Comparison of ENCODE assay signal across 8 cellular contexts in the genomic region with DNA sequence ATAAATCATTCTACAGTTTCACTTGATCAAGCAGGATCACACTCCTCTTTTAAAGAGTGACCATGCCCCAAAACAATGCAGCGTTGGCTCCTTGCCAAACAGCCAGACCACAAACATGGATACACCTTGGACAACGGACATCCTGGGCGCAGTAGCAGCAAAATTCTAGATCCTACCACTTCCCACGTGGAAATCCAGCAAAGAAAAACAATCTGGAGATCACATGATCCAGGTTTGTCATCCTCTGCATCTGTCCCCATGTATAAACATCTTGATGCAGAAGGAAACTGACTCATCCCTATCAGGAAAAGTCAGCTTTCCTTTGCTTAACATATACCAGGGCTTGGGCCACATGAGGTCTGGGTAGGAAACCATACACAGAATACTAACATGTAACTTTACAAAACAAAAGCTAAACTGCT. TPM values are rescaled to one million over a fixed set of nuclear protein-coding genes. Genes with fewer than 3 reads are reported as not detected.
A peak's percentile ranks its signal among the peaks of the same experiment; 100 is the strongest.
DNase-seq lines count a peak whose midpoint lies in the region; ATAC-seq, FAIRE-seq and TF ChIP-seq lines count a peak whose summit lies in the region.
"Had no signal": no experiment of that assay in that cellular context is flagged by ENCODE, and none has a peak within 500 bp of the region (broad histone marks: within the 10 kb centered on the region; RNA-seq: fewer than 3 reads in every experiment).

No MANE protein-coding gene starts in this region.

- H3K27me3 ChIP-seq in kidney epithelial cell (ENCODE audit: control insufficient read depth, insufficient read depth, low read length): no peaks in the 10 kb centered on the region

- no peak for TF ChIP-seq POLR2A in H54 (IDR thresholded peaks at IDR 0.05; ENCODE audit: low read depth, low read length)

- in situ Hi-C loops in astrocyte of the spinal cord (cut with HindIII; ENCODE audit: low sequenced_read_pairs): no loop called here

- no peaks in the 10 kb centered on the region for H3K36me3 ChIP-seq in kidney epithelial cell (ENCODE audit: control insufficient read depth, insufficient read depth, low read length)

- FAIRE-seq in urothelium cell line (lab: Jason Lieb, UNC) (no peak), H54 (lab: Jason Lieb, UNC) (no peak)

- H3K4me3 ChIP-seq in astrocyte of the spinal cord (ENCODE audit: low read depth, low read length): no peak overlapping the region
- no peak overlapping the region for H3K4me3 ChIP-seq in kidney epithelial cell (ENCODE audit: low read depth, low read length)

- TF ChIP-seq CTCF in astrocyte of the spinal cord (IDR thresholded peaks at IDR 0.05; ENCODE audit: low read depth, low read length) (no peak), kidney epithelial cell (IDR thresholded peaks at IDR 0.05; ENCODE audit: insufficient read depth, low read length, poor library complexity, severe bottlenecking) (no peak)

- no peak for ATAC-seq in HG03460 (IDR thresholded peaks at IDR 0.05; ENCODE audit: unreplicated experiment)

- DNase-seq in LoVo (ENCODE audit: low spot score) (peak; percentile 12), astrocyte of the spinal cord (ENCODE audit: low read depth, low spot score) (peak; percentile 89), kidney epithelial cell (ENCODE audit: low read depth) (peak; percentile 81), urothelium cell line (ENCODE audit: low spot score) (peak; percentile 25), H54 (ENCODE audit: insufficient read length, low spot score) (no peak)
- no peak for DNase-seq in activated CD8-positive, alpha-beta memory T cell treated with anti-CD3 and anti-CD28 coated beads, Interleukin-2, amount 50 U/mL, for 48 hours

RNA-seq across cellular contexts. Expression of a gene that starts 53.1 kb away (rescaled TPM):
- total RNA-seq in kidney epithelial cell: 6.0 and 14.5 TPM in 2 replicates
- total RNA-seq: NCI-H460 had no signal

Comparison
In these comparisons a context has a peak if more than half of its experiments do, and no peak if none do; other contexts are left out.
1. DNase-seq: peak in LoVo (single experiment), astrocyte of the spinal cord (single experiment), kidney epithelial cell (single experiment) and urothelium cell line (single experiment); none in activated CD8-positive, alpha-beta memory T cell treated with anti-CD3 and anti-CD28 coated beads, Interleukin-2, amount 50 U/mL, for 48 hours (single experiment) and H54 (single experiment).